In genomic region chr2:168456526-168457176, GRCh38 we compare ENCODE assay signal across 8 cellular contexts. TPM values are rescaled to one million over a fixed set of nuclear protein-coding genes. Genes with fewer than 3 reads are reported as not detected.
A peak's percentile ranks its signal among the peaks of the same experiment; 100 is the strongest.
DNase-seq lines count a peak whose midpoint lies in the region; ATAC-seq, FAIRE-seq and TF ChIP-seq lines count a peak whose summit lies in the region.

No MANE protein-coding gene starts in this region.

- DNase-seq in D341Med (ENCODE audit: low spot score) (peak; percentile 76), SK-N-MC (ENCODE audit: low read depth, low spot score) (no peak), breast epithelium (ENCODE audit: low spot score in 2 of 2) (no peak), kidney (peak; percentile 79), HPDE6-E6E7 (ENCODE audit: extremely low spot score) (no peak)
- peak; percentile 38 for DNase-seq in stimulated activated CD4-positive, alpha-beta T cell treated with anti-CD3 and anti-CD28 coated beads, Interleukin-1b, Interleukin-23, amount 100 ng/mL, for 48 hours

- no peaks in the 10 kb centered on the region for H3K27me3 ChIP-seq in breast epithelium

- ATAC-seq in GM19438 (IDR thresholded peaks at IDR 0.05; ENCODE audit: low read depth, unreplicated experiment) (peak; percentile 36), HG03469 (IDR thresholded peaks at IDR 0.05; ENCODE audit: unreplicated experiment) (peak; percentile 3)

- TF ChIP-seq CTCF in breast epithelium (IDR thresholded peaks at IDR 0.05) (no peak), kidney (IDR thresholded peaks at IDR 0.05; ENCODE audit: borderline replicate concordance, extremely low read depth, insufficient read depth) (no peak)

- TF ChIP-seq POLR2A in breast epithelium (IDR thresholded peaks at IDR 0.05) = no peak

- H3K36me3 ChIP-seq in SK-N-MC (ENCODE audit: insufficient read depth, low read length) (no peaks in the 10 kb centered on the region), breast epithelium (no peaks in the 10 kb centered on the region), kidney (ENCODE audit: control insufficient read depth in 1 of 2, insufficient read depth in 2 of 2, low read length in 2 of 2) (no peaks in the 10 kb centered on the region)

- peak overlapping the region; percentile 67 for H3K9ac ChIP-seq in SK-N-MC (ENCODE audit: insufficient read length)
- peak overlapping the region; percentile 78 to 83 for H3K9ac ChIP-seq in kidney (ENCODE audit: low read length in 2 of 2)

- H3K27ac ChIP-seq in SK-N-MC (no peak overlapping the region), breast epithelium (peak overlapping the region; percentile 83 to 92), kidney (ENCODE audit: low read depth in 2 of 2, low read length in 2 of 2) (peak overlapping the region; percentile 81 to 85)

- H3K4me1 ChIP-seq in breast epithelium = no peaks in the 10 kb centered on the region
- peaks cover 3% of the 10 kb centered on the region in 2 donors for H3K4me1 ChIP-seq in kidney (ENCODE audit: control insufficient read depth in 1 of 2, insufficient read depth in 1 of 2, low read depth in 1 of 2, low read length in 2 of 2)

- intact Hi-C loops in breast epithelium (cut with DNase I; ENCODE audit: low total_unique reads) (no loop called here), kidney (cut with DNase I) (no loop called here)

- H3K9me3 ChIP-seq in SK-N-MC (ENCODE audit: low read depth, low read length) (no peaks in the 10 kb centered on the region), breast epithelium (no peaks in the 10 kb centered on the region), kidney (ENCODE audit: control insufficient read depth in 1 of 2, low read length in 2 of 2) (no peaks in the 10 kb centered on the region)

- H3K4me3 ChIP-seq in SK-N-MC (peak overlapping the region; percentile 76), breast epithelium (peak overlapping the region; percentile 90 to 93 (median 92)), kidney (ENCODE audit: low read length in 2 of 2) (peak overlapping the region; percentile 91 to 97)

- FAIRE-seq in kidney (lab: Jason Lieb, UNC) = no peak

RNA-seq across cellular contexts. Expression of gene CERS6, which starts 0.6 kb away (rescaled TPM):
- 10 to 100 TPM; 36.4 to 46.4 (median 44.8) TPM for total RNA-seq in breast epithelium
- 18.8 TPM for total RNA-seq in kidney
- 9.4 TPM for polyA plus RNA-seq in kidney (ENCODE audit: insufficient read depth, low read depth, low replicate concordance)

Comparison
In these comparisons a context has a peak if more than half of its experiments do, and no peak if none do; other contexts are left out.
1. DNase-seq: peak in D341Med (single experiment), kidney (single experiment) and stimulated activated CD4-positive, alpha-beta T cell treated with anti-CD3 and anti-CD28 coated beads, Interleukin-1b, Interleukin-23, amount 100 ng/mL, for 48 hours (single experiment); none in SK-N-MC (single experiment), breast epithelium (0 of 2) and HPDE6-E6E7 (single experiment).
2. Peak in every context shown above with its lines, with median percentiles within 50 percentile points of each other: H3K4me3 ChIP-seq.